In the genomic region with DNA sequence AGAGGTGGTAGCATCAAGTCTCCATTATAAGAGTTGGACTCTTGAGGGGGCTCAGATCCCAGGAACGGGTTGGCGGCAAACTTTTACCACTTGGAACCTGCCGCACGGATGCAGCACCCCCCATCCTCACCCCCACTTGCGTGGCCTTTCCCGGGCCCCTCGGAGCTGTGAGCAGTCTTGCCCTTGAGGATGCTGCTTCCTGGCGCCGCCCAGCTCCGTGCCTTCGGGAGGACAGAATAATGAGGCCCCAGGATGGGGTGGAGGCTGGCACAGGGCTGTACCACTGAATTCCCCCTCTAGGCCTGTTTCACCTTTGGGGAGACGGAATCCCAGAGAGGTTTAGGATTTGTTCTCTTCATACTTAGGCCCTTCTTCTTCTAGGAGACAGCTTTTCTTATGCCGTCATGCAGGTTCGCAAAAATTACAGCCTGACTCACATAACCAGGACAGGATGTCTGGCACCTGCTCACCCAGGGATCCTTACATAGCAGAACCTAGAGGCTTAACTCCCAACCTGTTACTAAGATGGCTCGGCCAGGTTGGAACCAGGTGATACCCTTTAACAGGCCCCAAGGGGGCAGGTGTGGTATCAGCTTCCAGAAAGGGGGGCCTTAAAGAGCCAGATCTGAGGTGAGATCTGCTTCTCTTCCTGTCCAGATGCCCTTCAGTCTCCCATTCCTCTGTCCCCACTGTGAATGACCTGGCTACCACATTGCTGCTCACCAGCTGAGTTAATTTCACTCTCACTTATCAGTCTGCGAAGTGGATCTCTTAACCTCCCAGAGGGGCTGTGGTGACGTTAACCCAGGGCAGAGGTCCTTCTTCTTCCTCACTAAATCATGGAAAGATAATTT, we compare ENCODE assay signal across 8 cellular contexts. TPM values are rescaled to one million over a fixed set of nuclear protein-coding genes. Genes with fewer than 3 reads are reported as not detected.
DNase-seq lines count a peak whose midpoint lies in the region; ATAC-seq and TF ChIP-seq lines count a peak whose summit lies in the region.

No MANE protein-coding gene starts in this region.

- H3K9ac ChIP-seq in iPS-15b (ENCODE audit: low read depth, low read length), result peak overlapping the region; percentile 89
- peak overlapping the region in 1 of 5 donors; percentile 35 for H3K9ac ChIP-seq in subcutaneous abdominal adipose tissue (ENCODE audit: low read length in 5 of 5)

- no peak for DNase-seq in activated CD4-positive, alpha-beta T cell treated with anti-CD3 and anti-CD28 coated beads, Interleukin-2, amount 10 ng/mL, durations not matched to agents 7 days and 5 days
- no peak for DNase-seq in activated CD4-positive, alpha-beta T cell treated with anti-CD3 and anti-CD28 coated beads, Interleukin-2, amount 50 U/mL, for 48 hours
- DNase-seq in activated B cell treated with CpG ODN at 0.5 μM for 24 hours (no peak), SIG-M5 (lab: John Stamatoyannopoulos, UW) (no peak)

- no peaks in the 10 kb centered on the region for H3K9me3 ChIP-seq in iPS-15b (ENCODE audit: control insufficient read depth, insufficient read depth, low read length)
- no peaks in the 10 kb centered on the region for H3K9me3 ChIP-seq in subcutaneous abdominal adipose tissue (ENCODE audit: control insufficient read depth in 5 of 5, low read length in 5 of 5)

- H3K9me3 Mint-ChIP-seq in activated CD4-positive, alpha-beta T cell treated with anti-CD3 and anti-CD28 coated beads, Interleukin-2, amount 10 ng/mL, durations not matched to agents 7 days and 5 days, result no peaks in the 10 kb centered on the region
- H3K9me3 Mint-ChIP-seq in activated B cell treated with CpG ODN at 0.5 μM for 24 hours, result no peaks in the 10 kb centered on the region

- peaks cover 6% of the 10 kb centered on the region for H3K36me3 ChIP-seq in iPS-15b (ENCODE audit: control insufficient read depth, insufficient read depth, low read length)
- no peaks in the 10 kb centered on the region for H3K36me3 ChIP-seq in subcutaneous abdominal adipose tissue (ENCODE audit: control insufficient read depth in 5 of 5, insufficient read depth in 5 of 5, low read length in 5 of 5)

- intact Hi-C loops in activated B cell treated with CpG ODN at 0.5 μM for 24 hours (cut with micrococcal nuclease), result no loop called here

- H3K27ac ChIP-seq in subcutaneous abdominal adipose tissue (ENCODE audit: low read depth, low read length), result no peak overlapping the region

- no peak for ATAC-seq in activated B cell treated with CpG ODN at 0.5 μM for 24 hours (ENCODE audit: low read depth)
- ATAC-seq in GM21390 (IDR thresholded peaks at IDR 0.05; ENCODE audit: unreplicated experiment), result no peak
- ATAC-seq in HG03039 (IDR thresholded peaks at IDR 0.05; ENCODE audit: unreplicated experiment), result no peak

- H3K27me3 Mint-ChIP-seq in activated CD4-positive, alpha-beta T cell treated with anti-CD3 and anti-CD28 coated beads, Interleukin-2, amount 10 ng/mL, durations not matched to agents 7 days and 5 days, result peaks cover 53% of the 10 kb centered on the region
- H3K27me3 Mint-ChIP-seq in activated B cell treated with CpG ODN at 0.5 μM for 24 hours, result peaks cover 33% of the 10 kb centered on the region

- H3K4me1 ChIP-seq in iPS-15b (ENCODE audit: control insufficient read depth, insufficient read depth, low read length), result peaks cover 31% of the 10 kb centered on the region
- peaks cover 2 to 46% (median 31%) of the 10 kb centered on the region in 5 donors for H3K4me1 ChIP-seq in subcutaneous abdominal adipose tissue (ENCODE audit: control insufficient read depth in 5 of 5, insufficient read depth in 5 of 5, low read length in 5 of 5)

- no peaks in the 10 kb centered on the region for H3K36me3 Mint-ChIP-seq in activated CD4-positive, alpha-beta T cell treated with anti-CD3 and anti-CD28 coated beads, Interleukin-2, amount 10 ng/mL, durations not matched to agents 7 days and 5 days (ENCODE audit: low read depth)
- H3K36me3 Mint-ChIP-seq in activated B cell treated with CpG ODN at 0.5 μM for 24 hours (ENCODE audit: low read depth), result no peaks in the 10 kb centered on the region

- peak overlapping the region; percentile 19 for H3K27ac Mint-ChIP-seq in activated CD4-positive, alpha-beta T cell treated with anti-CD3 and anti-CD28 coated beads, Interleukin-2, amount 10 ng/mL, durations not matched to agents 7 days and 5 days
- no peak overlapping the region for H3K27ac Mint-ChIP-seq in activated B cell treated with CpG ODN at 0.5 μM for 24 hours

- CTCF ChIA-PET in activated CD4-positive, alpha-beta T cell treated with anti-CD3 and anti-CD28 coated beads, Interleukin-2, amount 10 ng/mL, durations not matched to agents 7 days and 5 days (lab: Charles Lee), result interaction anchor here (0.6 kb wide), 2 partner anchors 82 to 403 kb away, joined by 3 read pairs; no protein-coding TSS in a partner anchor
- CTCF ChIA-PET in activated B cell treated with CpG ODN at 0.5 μM for 24 hours (lab: Charles Lee), result interaction anchor here (4.1 kb wide), 1 partner anchor 50 kb away, joined by 41 read pairs; no protein-coding TSS in a partner anchor

- peak overlapping the region; percentile 69 for H3K4me3 Mint-ChIP-seq in activated CD4-positive, alpha-beta T cell treated with anti-CD3 and anti-CD28 coated beads, Interleukin-2, amount 10 ng/mL, durations not matched to agents 7 days and 5 days
- H3K4me3 Mint-ChIP-seq in activated B cell treated with CpG ODN at 0.5 μM for 24 hours, result peak overlapping the region; percentile 81

- H3K4me3 ChIP-seq in iPS-15b (ENCODE audit: low read depth, low read length) (peak overlapping the region; percentile 85), subcutaneous abdominal adipose tissue (ENCODE audit: low read depth in 1 of 5, low read length in 5 of 5) (peak overlapping the region in 3 of 5 donors; percentile 43 to 59 (median 43))

- POLR2A ChIA-PET in activated CD4-positive, alpha-beta T cell treated with anti-CD3 and anti-CD28 coated beads, Interleukin-2, amount 10 ng/mL, durations not matched to agents 7 days and 5 days (lab: Charles Lee), result no interaction called here
- POLR2A ChIA-PET in activated B cell treated with CpG ODN at 0.5 μM for 24 hours (lab: Charles Lee), result interaction anchor here (1.0 to 1.3 kb wide), 2 partner anchors 17 to 494 kb away, joined by 3 read pairs; a partner anchor contains a TSS

- H3K4me1 Mint-ChIP-seq in activated CD4-positive, alpha-beta T cell treated with anti-CD3 and anti-CD28 coated beads, Interleukin-2, amount 10 ng/mL, durations not matched to agents 7 days and 5 days, result peaks cover 22% of the 10 kb centered on the region
- H3K4me1 Mint-ChIP-seq in activated B cell treated with CpG ODN at 0.5 μM for 24 hours, result peaks cover 20% of the 10 kb centered on the region

- TF ChIP-seq CTCF in activated B cell treated with CpG ODN at 0.5 μM for 24 hours (IDR thresholded peaks at IDR 0.05), result no peak

- H3K27me3 ChIP-seq in iPS-15b (ENCODE audit: control insufficient read depth, insufficient read depth, low read length) (peaks cover 5% of the 10 kb centered on the region), subcutaneous abdominal adipose tissue (ENCODE audit: control insufficient read depth in 5 of 5, insufficient read depth in 4 of 5, low read length in 5 of 5) (peaks cover 21 to 39% (median 33%) of the 10 kb centered on the region in 5 donors)

RNA-seq across cellular contexts. Expression of a gene that starts 1.5 kb away (rescaled TPM):
- not detected for total RNA-seq in activated CD4-positive, alpha-beta T cell treated with anti-CD3 and anti-CD28 coated beads, Interleukin-2, amount 10 ng/mL, durations not matched to agents 7 days and 5 days
- 0.24 and 0.44 TPM in 2 replicates for total RNA-seq in activated B cell treated with CpG ODN at 0.5 μM for 24 hours

RNA-seq across cellular contexts. Expression of a gene that starts 17.7 kb away (rescaled TPM):
- total RNA-seq in activated CD4-positive, alpha-beta T cell treated with anti-CD3 and anti-CD28 coated beads, Interleukin-2, amount 10 ng/mL, durations not matched to agents 7 days and 5 days, result not detected
- total RNA-seq in activated B cell treated with CpG ODN at 0.5 μM for 24 hours, result not detected in 2 replicates

RNA-seq across cellular contexts. Expression of a gene that starts 34.7 kb away (rescaled TPM):
- not detected for total RNA-seq in activated CD4-positive, alpha-beta T cell treated with anti-CD3 and anti-CD28 coated beads, Interleukin-2, amount 10 ng/mL, durations not matched to agents 7 days and 5 days
- 0.59 and 0.75 TPM in 2 replicates for total RNA-seq in activated B cell treated with CpG ODN at 0.5 μM for 24 hours
